ENCODE assay signal across 8 cellular contexts in the genomic region with DNA sequence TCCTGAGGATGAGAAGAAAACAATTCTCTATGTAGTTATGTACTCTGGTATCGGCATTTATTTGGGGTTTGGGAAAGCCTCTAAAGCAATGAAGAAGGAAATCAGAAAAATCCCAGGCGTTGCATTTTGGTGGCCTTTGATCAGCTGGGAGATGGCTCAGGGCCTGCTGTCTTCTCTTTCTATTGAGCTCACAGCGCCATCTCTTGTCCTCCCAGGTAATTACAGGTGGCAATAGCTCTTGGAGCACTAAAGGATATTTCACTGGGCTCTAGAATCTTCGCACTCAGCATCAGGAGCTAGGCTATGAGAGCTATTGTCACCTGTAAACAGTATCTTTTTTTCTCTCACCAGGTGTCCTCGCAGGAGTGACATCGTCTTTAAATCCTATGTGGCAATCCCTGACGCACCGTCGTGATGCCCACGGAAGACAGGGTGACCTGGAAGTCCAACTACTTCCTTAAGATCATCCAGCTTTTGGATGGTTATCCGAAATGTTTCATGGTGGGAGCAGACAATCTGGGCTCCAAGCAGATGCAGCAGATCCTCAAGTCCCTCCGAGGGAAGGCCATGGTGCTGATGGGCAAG.
DNase-seq lines count a peak whose midpoint lies in the region; ATAC-seq and TF ChIP-seq lines count a peak whose summit lies in the region.

No MANE protein-coding gene starts in this region.

- peak; percentile 84 for TF ChIP-seq CTCF in DND-41 (IDR thresholded peaks at IDR 0.05; ENCODE audit: borderline replicate concordance, extremely low read depth, low read length, poor library complexity, severe bottlenecking)
- peak; percentile 94 for TF ChIP-seq CTCF in IMR-90 (conservative IDR thresholded peaks at IDR 0.05; ENCODE audit: low read depth, low read length)
- peak; percentile 90 for TF ChIP-seq CTCF in brain microvascular endothelial cell (IDR thresholded peaks at IDR 0.05; ENCODE audit: low read depth, low read length, missing control alignments)

- WGBS in IMR-90 (ENCODE audit: extremely low coverage in 2 of 2, insufficient read length in 1 of 2), 2 experiments, result 0% methylated on average over 2 of the region's 12 CpGs; no CpG with 5 or more reads in 1 of the 2 experiments

- H3K23ac ChIP-seq in IMR-90 (ENCODE audit: low read depth, low read length), result no peak overlapping the region

- in situ Hi-C loops in IMR-90 (cut with MboI; ENCODE audit: low sequenced_read_pairs) (loop anchor here (5.0 kb wide), 2 partner anchors 191 to 366 kb away; no protein-coding TSS in a partner anchor), brain microvascular endothelial cell (cut with HindIII; ENCODE audit: low pct_ligation_motif_present, low sequenced_read_pairs) (loop anchor here (25.0 kb wide), 1 partner anchor 186 kb away; no protein-coding TSS in a partner anchor)

- H3K9me3 ChIP-seq in DND-41 (ENCODE audit: insufficient read depth, low read length, severe bottlenecking) (no peaks in the 10 kb centered on the region), IMR-90 (ENCODE audit: control insufficient read depth, insufficient read depth, low read length) (no peaks in the 10 kb centered on the region)

- no peak overlapping the region for H2AK5ac ChIP-seq in IMR-90 (ENCODE audit: low read depth, low read length)

- H3K79me2 ChIP-seq in DND-41 (ENCODE audit: insufficient read depth, low read length), result no peaks in the 10 kb centered on the region

- peak overlapping the region; percentile 31 for H3K4ac ChIP-seq in IMR-90 (ENCODE audit: low read depth, low read length)

- TF ChIP-seq POLR2A in IMR-90 (IDR thresholded peaks at IDR 0.05; ENCODE audit: low read depth, low read length), result 0 out of 2 replicates have a peak, but pooled peaks have one; percentile 26

- CTCF ChIA-PET in IMR-90 (lab: Yijun Ruan, JAX), result interaction anchor here (0.5 to 3.5 kb wide), 40 partner anchors 9 to 516 kb away, joined by 3 to 37 read pairs (median 4); a partner anchor contains a TSS

- DNase-seq in DND-41 (peak; percentile 75), IMR-90 (peak; percentile 80), OCI-M1 (lab: John Stamatoyannopoulos, UW) (peak; percentile 80), brain microvascular endothelial cell (peak; percentile 81), iris pigment epithelial cell (ENCODE audit: low read depth) (peak; percentile 78), GOT3 (lab: John Stamatoyannopoulos, UW) (no peak)
- peak; percentile 47 to 49 for DNase-seq in stimulated activated CD4-positive, alpha-beta T cell treated with anti-CD3 and anti-CD28 coated beads, Interleukin-2, amount 100 ng/mL, for 48 hours

- H3K9me1 ChIP-seq in IMR-90 (ENCODE audit: insufficient read depth, low read length), result no peaks in the 10 kb centered on the region

- no peak overlapping the region for H3K4me3 ChIP-seq in DND-41 (ENCODE audit: low read depth in 1 of 2, low read length in 2 of 2)
- H3K4me3 ChIP-seq in IMR-90 (ENCODE audit: insufficient read depth, low read depth, low read length), result no peak overlapping the region
- H3K4me3 ChIP-seq in brain microvascular endothelial cell (ENCODE audit: low read depth, low read length), result no peak overlapping the region

- peak overlapping the region; percentile 59 for H2BK20ac ChIP-seq in IMR-90 (ENCODE audit: low read depth, low read length)

- no peaks in the 10 kb centered on the region for H4K20me1 ChIP-seq in DND-41 (ENCODE audit: insufficient read depth, low read length)
- no peaks in the 10 kb centered on the region for H4K20me1 ChIP-seq in IMR-90 (ENCODE audit: insufficient read depth, low read length)

- H3K4me2 ChIP-seq in DND-41 (ENCODE audit: insufficient read depth, low read length) (no peak overlapping the region), IMR-90 (ENCODE audit: low read depth, low read length) (no peak overlapping the region)

- ATAC-seq in DND-41 (ENCODE audit: insufficient read depth, low read depth) (peak; percentile 85), GM21515 (IDR thresholded peaks at IDR 0.05; ENCODE audit: unreplicated experiment) (peak; percentile 75), IMR-90 (ENCODE audit: low read depth) (peak; percentile 96)

- H2BK120ac ChIP-seq in IMR-90 (ENCODE audit: low read depth, low read length), result peak overlapping the region; percentile 57

- no peaks in the 10 kb centered on the region for H3K4me1 ChIP-seq in DND-41 (ENCODE audit: insufficient read depth, low read length)
- H3K4me1 ChIP-seq in IMR-90 (ENCODE audit: control insufficient read depth, insufficient read depth, low read length), result peaks cover 4% of the 10 kb centered on the region

- H3K9ac ChIP-seq in DND-41 (ENCODE audit: low read depth, low read length) (no peak overlapping the region), IMR-90 (ENCODE audit: low read depth, low read length) (no peak overlapping the region)

- no peak overlapping the region for H2AFZ ChIP-seq in DND-41 (ENCODE audit: low read depth, low read length)
- peak overlapping the region; percentile 5 for H2AFZ ChIP-seq in IMR-90 (replicated peaks; ENCODE audit: low read length, poor library complexity)

- POLR2A ChIA-PET in IMR-90 (lab: Charles Lee; ENCODE audit: unreplicated experiment), result no interaction called here

- no peak overlapping the region for H2BK15ac ChIP-seq in IMR-90 (ENCODE audit: low read depth, low read length)

- H3K27me3 ChIP-seq in DND-41 (ENCODE audit: insufficient read depth, low read length, poor library complexity) (no peaks in the 10 kb centered on the region), IMR-90 (ENCODE audit: control insufficient read depth, insufficient read depth, low read length) (no peaks in the 10 kb centered on the region; the same call in 1 of the 2 replicates), brain microvascular endothelial cell (replicated peaks) (no peaks in the 10 kb centered on the region)

- H3K36me3 ChIP-seq in DND-41 (ENCODE audit: insufficient read depth, low read length) (no peaks in the 10 kb centered on the region), IMR-90 (ENCODE audit: control insufficient read depth, insufficient read depth, low read length) (no peaks in the 10 kb centered on the region), brain microvascular endothelial cell (replicated peaks) (no peaks in the 10 kb centered on the region)

- peak; percentile 97 for TF ChIP-seq RAD21 in IMR-90 (IDR thresholded peaks at IDR 0.05; ENCODE audit: low read length)

- no peak overlapping the region for H3K56ac ChIP-seq in IMR-90 (ENCODE audit: extremely low read depth, insufficient read depth, low read length)

- no peak overlapping the region for H4K5ac ChIP-seq in IMR-90 (ENCODE audit: low read depth, low read length)

- peak overlapping the region; percentile 51; the same call in 1 of the 2 replicates for H3K14ac ChIP-seq in IMR-90 (replicated peaks; ENCODE audit: low read depth, low read length)

- dilution Hi-C loops in IMR-90 (cut with HindIII; ENCODE audit: low sequenced_read_pairs, unreplicated experiment), result loop anchor here (25.0 kb wide), 1 partner anchor 386 kb away; no protein-coding TSS in a partner anchor

- intact Hi-C loops in IMR-90 (cut with micrococcal nuclease), result loop anchor here (1.0 to 5.0 kb wide), 8 partner anchors 40 to 575 kb away; a partner anchor contains a TSS

- no peak overlapping the region for H3K18ac ChIP-seq in IMR-90 (ENCODE audit: low read depth, low read length)

- no TSS peak for BruUV-seq in IMR-90 (replicated peaks; lab: Mats Ljungman, UMichigan)

- H3K27ac ChIP-seq in DND-41 (ENCODE audit: low read length) (no peak overlapping the region), IMR-90 (ENCODE audit: insufficient read depth, low read length) (no peak overlapping the region), brain microvascular endothelial cell (no peak overlapping the region)

- H2BK5ac ChIP-seq in IMR-90 (ENCODE audit: low read depth, low read length, poor library complexity, severe bottlenecking), result no peak overlapping the region

- no peaks in the 10 kb centered on the region for H3K79me1 ChIP-seq in IMR-90 (ENCODE audit: low read depth in 1 of 2, low read length in 2 of 2)

- 0 out of 2 replicates have a peak overlapping the region, but pooled peaks have one; percentile 26 for H4K91ac ChIP-seq in IMR-90 (ENCODE audit: insufficient read depth, low read depth, low read length)

- H2AK9ac ChIP-seq in IMR-90 (replicated peaks; ENCODE audit: low read depth, low read length, poor library complexity), result no peak overlapping the region

- peak overlapping the region in 1 of 2 experiments; percentile 23; a peak in 2 of 4 replicates for H4K8ac ChIP-seq in IMR-90 (ENCODE audit: low read depth in 2 of 2, low read length in 2 of 2)

TF ChIP-seq in IMR-90, 13 proteins besides CTCF, POLR2A, EP300 and RAD21:
- no peak for TF ChIP-seq MAZ (IDR thresholded peaks at IDR 0.05; ENCODE audit: borderline replicate concordance, low read depth, low read length)
- TF ChIP-seq RCOR1 (IDR thresholded peaks at IDR 0.05; ENCODE audit: insufficient replicate concordance, low read length), result no peak
- peak; percentile 100 for TF ChIP-seq SMC3 (IDR thresholded peaks at IDR 0.05; ENCODE audit: low read depth, low read length)
- TF ChIP-seq CHD1 (IDR thresholded peaks at IDR 0.05; ENCODE audit: low read depth, low read length), result no peak
- TF ChIP-seq MAFK (IDR thresholded peaks at IDR 0.05; ENCODE audit: low read depth, low read length), result peak; percentile 17; the same call in 1 of the 2 replicates
- TF ChIP-seq BHLHE40 (IDR thresholded peaks at IDR 0.05; ENCODE audit: low read depth, low read length), result no peak
- TF ChIP-seq MXI1 (IDR thresholded peaks at IDR 0.05; ENCODE audit: borderline replicate concordance, low read depth, low read length), result no peak
